ENCODE assay signal across 27 cellular contexts in genomic region chr4:128380306-128380705, GRCh38.
A peak's percentile ranks its signal among the peaks of the same experiment; 100 is the strongest.
DNase-seq lines count a peak whose midpoint lies in the region; ATAC-seq, FAIRE-seq and TF ChIP-seq lines count a peak whose summit lies in the region.
"Had no signal": no experiment of that assay in that cellular context is flagged by ENCODE, and none has a peak within 500 bp of the region (broad histone marks: within the 10 kb centered on the region; RNA-seq: fewer than 3 reads in every experiment).

No MANE protein-coding gene starts in this region.

- dilution Hi-C loops in mammary epithelial cell (cut with HindIII; ENCODE audit: low sequenced_read_pairs) = no loop called here

- no peaks in the 10 kb centered on the region for H3K27me3 ChIP-seq in mammary epithelial cell (ENCODE audit: insufficient read depth, low read length)
- H3K27me3 ChIP-seq in astrocyte (ENCODE audit: insufficient read depth, low read length) = no peaks in the 10 kb centered on the region
- H3K27me3 ChIP-seq in lower lobe of right lung (ENCODE audit: low read depth) = no peaks in the 10 kb centered on the region
- H3K27me3 ChIP-seq: adrenal gland, heart left ventricle, MG63, neural progenitor cell, right lobe of liver, uterus had no signal

- intact Hi-C loops in mammary epithelial cell (cut with micrococcal nuclease) (loop anchor here (1.0 kb wide), 1 partner anchor 189 kb away; no protein-coding TSS in a partner anchor), MCF 10A (cut with micrococcal nuclease) (no loop called here), lower lobe of right lung (cut with DNase I) (no loop called here)

- H3K9ac ChIP-seq in mammary epithelial cell (ENCODE audit: insufficient read depth, low read length) (no peak overlapping the region), astrocyte (ENCODE audit: low read length) (no peak overlapping the region)
- H3K9ac ChIP-seq: neural progenitor cell had no signal

- H3K36me3 Mint-ChIP-seq in MCF 10A (ENCODE audit: insufficient read depth, unreplicated experiment) (no peaks in the 10 kb centered on the region), astrocyte (ENCODE audit: low read depth, unreplicated experiment) (peaks cover 14% of the 10 kb centered on the region)

- TF ChIP-seq CTCF in mammary epithelial cell (conservative IDR thresholded peaks at IDR 0.05 in 1 of 2, IDR thresholded peaks at IDR 0.05 in 1 of 2; ENCODE audit: extremely low read depth in 1 of 2, insufficient read depth in 1 of 2, low read depth in 1 of 2, low read length in 2 of 2) (no peak), MCF 10A (IDR thresholded peaks at IDR 0.05; ENCODE audit: unreplicated experiment) (no peak), astrocyte (IDR thresholded peaks at IDR 0.05; ENCODE audit: insufficient read depth, low read depth, low read length) (no peak), lower lobe of right lung (IDR thresholded peaks at IDR 0.05) (no peak)

- H3K4me2 ChIP-seq in mammary epithelial cell (ENCODE audit: insufficient read depth, low read depth, low read length) (no peak overlapping the region), astrocyte (ENCODE audit: low read length) (no peak overlapping the region)
- H3K4me2 ChIP-seq: neural progenitor cell, PC-9 had no signal

- H3K27me3 Mint-ChIP-seq in MCF 10A (ENCODE audit: insufficient read depth, unreplicated experiment) = no peaks in the 10 kb centered on the region
- no peaks in the 10 kb centered on the region for H3K27me3 Mint-ChIP-seq in astrocyte (ENCODE audit: low read depth, unreplicated experiment)
- H3K27me3 Mint-ChIP-seq: activated B cell treated with CpG ODN at 0.5 μM for 24 hours, brain, IgD-negative memory B cell had no signal

- no peak for DNase-seq in mammary epithelial cell
- DNase-seq in MCF 10A (ENCODE audit: unreplicated experiment) = no peak
- no peak for DNase-seq in astrocyte (ENCODE audit: low read depth)
- no peak for DNase-seq in lower lobe of right lung
- DNase-seq in stimulated activated CD4-positive, alpha-beta T cell treated with anti-CD3 and anti-CD28 coated beads, Interleukin-15, amount 100 ng/mL, for 24 hours = no peak
- no peak for DNase-seq in NCI-H345 treated with DMSO at 0.1 percent for 48 hours (lab: John Stamatoyannopoulos, UW; ENCODE audit: unreplicated experiment)
- DNase-seq in NK-92 (lab: John Stamatoyannopoulos, UW; ENCODE audit: unreplicated experiment) = no peak
- DNase-seq: activated B cell treated with CpG ODN at 0.5 μM for 24 hours; CD8-positive, alpha-beta T cell; NCI-H1436; NCI-H2107; NCI-H446 treated with DMSO at 0.1 percent for 48 hours; NK-92 treated with Interleukin-12 subunit alpha and Interleukin-12 subunit beta, amount 100 ng/mL, for 24 hours; SHP77 treated with DMSO at 0.1 percent for 48 hours; stimulated activated naive CD4-positive, alpha-beta T cell treated with Interleukin-2 at 50 U/mL for 16 hours had no signal

- BruUV-seq in mammary epithelial cell (replicated peaks; lab: Mats Ljungman, UMichigan) = no TSS peak
- BruUV-seq in MCF 10A (replicated peaks; lab: Mats Ljungman, UMichigan) = no TSS peak

- H4K20me1 ChIP-seq in mammary epithelial cell (ENCODE audit: insufficient read depth, low read length) (no peaks in the 10 kb centered on the region), astrocyte (ENCODE audit: insufficient read depth, low read length) (no peaks in the 10 kb centered on the region)

- in situ Hi-C loops in mammary epithelial cell (cut with MboI; ENCODE audit: low sequenced_read_pairs in 2 of 2) = no loop called here

- no peaks in the 10 kb centered on the region for H3K79me2 ChIP-seq in mammary epithelial cell (ENCODE audit: insufficient read depth, low read length)
- H3K79me2 ChIP-seq in astrocyte (ENCODE audit: insufficient read depth, low read length) = no peaks in the 10 kb centered on the region

- H3K9me3 Mint-ChIP-seq in MCF 10A (ENCODE audit: unreplicated experiment) (peaks cover 7% of the 10 kb centered on the region), astrocyte (ENCODE audit: unreplicated experiment) (peaks cover 15% of the 10 kb centered on the region)

- H2AFZ ChIP-seq in mammary epithelial cell (ENCODE audit: low read depth, low read length) (peak overlapping the region; percentile 73), astrocyte (ENCODE audit: low read depth, low read length) (no peak overlapping the region)
- H2AFZ ChIP-seq: neural progenitor cell, PC-9 had no signal

- H3K4me3 Mint-ChIP-seq in MCF 10A (ENCODE audit: unreplicated experiment) (no peak overlapping the region), astrocyte (ENCODE audit: unreplicated experiment) (peak overlapping the region; percentile 27)
- H3K4me3 Mint-ChIP-seq: activated B cell treated with CpG ODN at 0.5 μM for 24 hours; activated naive CD4-positive, alpha-beta T cell treated with anti-CD3 and anti-CD28 coated beads for 36 hours; brain; CD8-positive, alpha-beta T cell; IgD-negative memory B cell; neural progenitor cell had no signal

- peak; percentile 32 to 58 for ATAC-seq in lower lobe of right lung
- no peak for ATAC-seq in GM18511 (IDR thresholded peaks at IDR 0.05; ENCODE audit: unreplicated experiment)
- ATAC-seq: CD8-positive, alpha-beta T cell had no signal

- FAIRE-seq in astrocyte (lab: Jason Lieb, UNC) = no peak
- FAIRE-seq: A204.1 had no signal

- H3K27ac ChIP-seq in mammary epithelial cell (ENCODE audit: insufficient read depth, low read depth, low read length) (no peak overlapping the region), astrocyte (ENCODE audit: low read depth, low read length) (no peak overlapping the region), lower lobe of right lung (no peak overlapping the region)
- H3K27ac ChIP-seq: adrenal gland, heart left ventricle, neural progenitor cell, PC-9, right lobe of liver, uterus had no signal

- WGBS in mammary epithelial cell (ENCODE audit: low coverage, missing lambda C conversion rate) = 86% methylated on average over 4 of the region's 4 CpGs

- H3K9me3 ChIP-seq in mammary epithelial cell (replicated peaks; ENCODE audit: insufficient read depth, low read length) (no peaks in the 10 kb centered on the region), astrocyte (ENCODE audit: insufficient read depth, low read depth, low read length) (peaks cover 5% of the 10 kb centered on the region), lower lobe of right lung (no peaks in the 10 kb centered on the region)
- H3K9me3 ChIP-seq: MG63, right lobe of liver, uterus had no signal

- CTCF ChIA-PET in mammary epithelial cell (lab: Charles Lee; ENCODE audit: low non-redundant PET) (no interaction called here), MCF 10A (lab: Yijun Ruan, JAX) (interaction anchor here (0.5 to 1.4 kb wide), 12 partner anchors 10 to 214 kb away, joined by 3 to 4 read pairs (median 3); no protein-coding TSS in a partner anchor)

- H3K4me1 Mint-ChIP-seq in MCF 10A (ENCODE audit: insufficient read depth, unreplicated experiment) (peaks cover 20% of the 10 kb centered on the region), astrocyte (ENCODE audit: low read depth, unreplicated experiment) (peaks cover 43% of the 10 kb centered on the region)
- H3K4me1 Mint-ChIP-seq: activated B cell treated with CpG ODN at 0.5 μM for 24 hours, neural progenitor cell had no signal

- H3K4me1 ChIP-seq in mammary epithelial cell (ENCODE audit: insufficient read depth, low read length) = peaks cover 11% of the 10 kb centered on the region
- peaks cover 14% of the 10 kb centered on the region for H3K4me1 ChIP-seq in astrocyte (ENCODE audit: insufficient read depth, low read length)
- no peaks in the 10 kb centered on the region for H3K4me1 ChIP-seq in lower lobe of right lung
- H3K4me1 ChIP-seq: neural progenitor cell, right lobe of liver had no signal

- POLR2A ChIA-PET in MCF 10A (lab: Yijun Ruan, JAX) = interaction anchor here (0.8 to 1.3 kb wide), 2 partner anchors 92 to 95 kb away, joined by 3 to 4 read pairs; no protein-coding TSS in a partner anchor

- no peaks in the 10 kb centered on the region for H3K36me3 ChIP-seq in mammary epithelial cell (ENCODE audit: insufficient read depth, low read length)
- H3K36me3 ChIP-seq in astrocyte (ENCODE audit: insufficient read depth, low read length) = no peaks in the 10 kb centered on the region
- no peaks in the 10 kb centered on the region for H3K36me3 ChIP-seq in lower lobe of right lung
- H3K36me3 ChIP-seq: adrenal gland, heart left ventricle, MG63, neural progenitor cell, right lobe of liver, uterus had no signal

- H3K27ac Mint-ChIP-seq in MCF 10A (ENCODE audit: low read depth, unreplicated experiment) = no peak overlapping the region
- H3K27ac Mint-ChIP-seq in astrocyte (ENCODE audit: unreplicated experiment) = peak overlapping the region; percentile 42
- H3K27ac Mint-ChIP-seq: activated B cell treated with CpG ODN at 0.5 μM for 24 hours; activated naive CD4-positive, alpha-beta T cell treated with anti-CD3 and anti-CD28 coated beads for 36 hours; brain; CD8-positive, alpha-beta T cell; IgD-negative memory B cell; neural progenitor cell had no signal

- no peak overlapping the region for H3K4me3 ChIP-seq in mammary epithelial cell (replicated peaks in 1 of 3; ENCODE audit: insufficient read depth in 1 of 3, low read depth in 2 of 3, low read length in 3 of 3)
- H3K4me3 ChIP-seq in astrocyte (ENCODE audit: insufficient read depth, low read depth, low read length) = no peak overlapping the region
- no peak overlapping the region for H3K4me3 ChIP-seq in lower lobe of right lung
- H3K4me3 ChIP-seq: adrenal gland, heart left ventricle, MG63, neural progenitor cell, PC-9, right lobe of liver, uterus had no signal
